23 cellular contexts compared by ENCODE assay signal in the genomic region with DNA sequence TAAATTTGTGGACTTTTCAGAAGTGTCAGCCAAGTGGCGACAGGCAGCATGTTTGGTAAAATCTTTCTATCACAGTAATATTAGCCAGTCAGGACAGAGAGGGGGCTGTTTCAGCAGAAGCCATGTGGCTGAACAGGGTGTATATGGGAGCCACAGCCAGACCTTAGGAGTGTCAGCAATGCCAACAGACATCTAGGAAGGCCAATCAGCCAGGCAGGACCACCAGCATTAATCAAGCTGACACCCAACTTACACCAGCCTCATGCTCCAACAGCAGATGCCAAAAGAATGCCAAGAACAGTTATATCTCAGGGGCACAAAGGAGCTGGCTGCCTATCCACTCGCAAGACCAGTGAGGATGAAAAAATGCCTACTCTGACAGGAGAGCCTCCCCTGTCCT. TPM values are rescaled to one million over a fixed set of nuclear protein-coding genes. Genes with fewer than 3 reads are reported as not detected.
"Had no signal": no experiment of that assay in that cellular context is flagged by ENCODE, and none has a peak within 500 bp of the region (broad histone marks: within the 10 kb centered on the region; RNA-seq: fewer than 3 reads in every experiment).

No MANE protein-coding gene starts in this region.

- ATAC-seq: left lobe of liver; mucosa of descending colon; naive thymus-derived CD4-positive, alpha-beta T cell; stimulated activated naive CD8-positive, alpha-beta T cell treated with anti-CD3 and anti-CD28 coated beads, Interleukin-15, amount 100 ng/mL, for 72 hours had no signal

- H3K4me3 ChIP-seq: coronary artery, mucosa of descending colon, ovary, smooth muscle cell, thoracic aorta, tibial nerve, upper lobe of left lung had no signal

- H3K9me3 ChIP-seq: mucosa of descending colon, ovary, thoracic aorta, upper lobe of left lung had no signal

- H3K4me1 Mint-ChIP-seq: mesothelial cell of epicardium; naive thymus-derived CD4-positive, alpha-beta T cell; nephron progenitor cell; stimulated activated naive CD8-positive, alpha-beta T cell treated with anti-CD3 and anti-CD28 coated beads, Interleukin-15, amount 100 ng/mL, for 72 hours had no signal

- H3K36me3 Mint-ChIP-seq: naive thymus-derived CD4-positive, alpha-beta T cell had no signal

- H3K27me3 ChIP-seq: ovary, tibial nerve, upper lobe of left lung had no signal

- DNase-seq: effector CD4-positive, alpha-beta T cell; kidney; mesenchymal stem cell; mucosa of descending colon; naive thymus-derived CD4-positive, alpha-beta T cell; nephron progenitor cell; occipital lobe; ovary; stimulated activated CD4-positive, alpha-beta T cell treated with anti-CD3 and anti-CD28 coated beads, Interleukin-12 subunit alpha, Interleukin-12 subunit beta, amount 100 ng/mL, for 4 hours; stimulated activated CD4-positive, alpha-beta T cell treated with anti-CD3 and anti-CD28 coated beads, Interleukin-1b, Interleukin-23, amount 100 ng/mL, for 48 hours; stimulated activated CD4-positive, alpha-beta T cell treated with anti-CD3 and anti-CD28 coated beads, Interleukin-4, amount 100 ng/mL, for 1 hour; stimulated activated CD8-positive, alpha-beta memory T cell treated with anti-CD3 and anti-CD28 coated beads, Interleukin-4, amount 100 ng/mL, for 48 hours; stimulated activated naive CD4-positive, alpha-beta T cell; stimulated activated naive CD8-positive, alpha-beta T cell treated with anti-CD3 and anti-CD28 coated beads, Interleukin-15, amount 100 ng/mL, for 72 hours; upper lobe of left lung had no signal

- H3K27ac Mint-ChIP-seq: mesothelial cell of epicardium; naive thymus-derived CD4-positive, alpha-beta T cell; stimulated activated naive CD8-positive, alpha-beta T cell treated with anti-CD3 and anti-CD28 coated beads, Interleukin-15, amount 100 ng/mL, for 72 hours had no signal

- H3K4me2 ChIP-seq: smooth muscle cell had no signal

- H3K36me3 ChIP-seq: ovary, thoracic aorta, tibial nerve had no signal

- H3K4me3 Mint-ChIP-seq: mesothelial cell of epicardium; naive thymus-derived CD4-positive, alpha-beta T cell; nephron progenitor cell; stimulated activated naive CD8-positive, alpha-beta T cell treated with anti-CD3 and anti-CD28 coated beads, Interleukin-15, amount 100 ng/mL, for 72 hours had no signal

- FAIRE-seq: frontal cortex, kidney, urothelium cell line had no signal

- H3K27ac ChIP-seq: coronary artery, ovary, thoracic aorta, upper lobe of left lung had no signal

RNA-seq across cellular contexts. Expression of a gene that starts 54.8 kb away (rescaled TPM):
- polyA plus RNA-seq: naive thymus-derived CD4-positive, alpha-beta T cell; smooth muscle cell had no signal
